In the genomic region with DNA sequence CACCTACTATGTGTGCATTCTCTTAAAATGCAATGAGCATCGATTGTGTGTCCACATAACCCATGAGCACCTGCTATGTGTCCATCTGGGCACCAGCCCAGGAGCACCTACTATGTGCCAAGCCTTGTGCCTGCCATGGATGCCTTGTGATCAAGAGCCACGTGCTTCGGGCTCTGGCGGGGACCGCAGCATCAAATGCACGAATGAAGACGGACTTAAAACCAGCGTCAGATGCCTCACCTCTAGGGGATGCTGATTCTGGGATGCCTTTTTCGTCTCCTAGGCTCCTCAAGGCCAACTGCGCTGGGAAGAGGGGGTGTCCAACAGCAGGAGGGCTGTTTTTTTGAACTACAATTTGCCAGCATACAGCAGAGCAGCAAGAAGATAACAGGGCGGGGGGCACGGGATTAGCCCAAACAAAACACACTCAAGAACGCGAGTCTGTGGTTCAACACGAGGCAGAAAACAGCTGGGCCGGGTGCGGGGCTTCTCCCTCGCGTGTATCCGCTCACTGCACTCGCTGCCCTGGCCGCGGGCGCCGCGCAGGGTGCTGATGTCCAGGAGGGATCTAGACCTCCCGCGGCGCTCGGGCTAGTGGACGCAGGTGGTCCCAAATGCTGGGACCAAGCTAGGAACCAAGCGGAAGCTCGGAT, we compare ENCODE assay signal across 8 cellular contexts. TPM values are rescaled to one million over a fixed set of nuclear protein-coding genes. Genes with fewer than 3 reads are reported as not detected.
DNase-seq lines count a peak whose midpoint lies in the region; ATAC-seq and TF ChIP-seq lines count a peak whose summit lies in the region.

No MANE protein-coding gene starts in this region.

- peaks cover 17% of the 10 kb centered on the region for H3K79me1 ChIP-seq in neuronal stem cell (ENCODE audit: low read depth, low read length)

- H3K4me2 ChIP-seq in neuronal stem cell (ENCODE audit: insufficient read depth, low read length, poor library complexity, severe bottlenecking) = peak overlapping the region; percentile 98

- H2BK5ac ChIP-seq in neuronal stem cell (ENCODE audit: low read length) = peak overlapping the region; percentile 19

- intact Hi-C loops in CD4-positive, alpha-beta T cell (cut with DNase I, micrococcal nuclease) = no loop called here

- no peaks in the 10 kb centered on the region for H3K9me3 Mint-ChIP-seq in CD4-positive, alpha-beta T cell

- H3K36me3 Mint-ChIP-seq in CD4-positive, alpha-beta T cell (ENCODE audit: low read depth) = no peaks in the 10 kb centered on the region

- peak overlapping the region; percentile 2 for H3K4ac ChIP-seq in neuronal stem cell (ENCODE audit: low read length)

- peaks cover 33% of the 10 kb centered on the region for H3K27me3 ChIP-seq in CD4-positive, alpha-beta T cell (ENCODE audit: control insufficient read depth, insufficient read depth, low read length)
- peaks cover 0 to 2% of the 10 kb centered on the region in 2 donors for H3K27me3 ChIP-seq in esophagus (ENCODE audit: control insufficient read depth in 1 of 2, insufficient read depth in 2 of 2, low read length in 2 of 2)
- H3K27me3 ChIP-seq in neuronal stem cell (ENCODE audit: control insufficient read depth in 3 of 3, insufficient read depth in 3 of 3, low read depth in 1 of 3, low read length in 3 of 3) = peaks cover 0 to 19% (median 0%) of the 10 kb centered on the region in 3 experiments

- H3K9ac ChIP-seq in neuronal stem cell (ENCODE audit: low read depth, low read length, poor library complexity) = peak overlapping the region; percentile 92

- WGBS in esophagus, 2 donors = 3 to 4% methylated on average over 32 to 33 of the region's 33 CpGs
- no CpG with 5 or more reads among the region's 33 CpGs for WGBS in neuronal stem cell (ENCODE audit: extremely low coverage in 2 of 2, insufficient read length in 2 of 2, insufficient replicate concordance in 1 of 2), 2 donors

- H2BK120ac ChIP-seq in neuronal stem cell (ENCODE audit: low read depth, low read length) = peak overlapping the region; percentile 88

- CTCF ChIA-PET in CD4-positive, alpha-beta T cell (lab: Charles Lee) = interaction anchor here (0.7 kb wide), 1 partner anchor 61 kb away, joined by 3 read pairs; no protein-coding TSS in a partner anchor

- no peak overlapping the region for H4K8ac ChIP-seq in neuronal stem cell (ENCODE audit: low read depth, low read length)

- ATAC-seq in CD4-positive, alpha-beta T cell (ENCODE audit: poor library complexity) = peak; percentile 37
- ATAC-seq in GM21723 (IDR thresholded peaks at IDR 0.05; ENCODE audit: unreplicated experiment) (no peak), GM21526 (IDR thresholded peaks at IDR 0.05; ENCODE audit: low FRiP score, unreplicated experiment) (no peak)

- no peak overlapping the region for H3K27ac ChIP-seq in CD4-positive, alpha-beta T cell (ENCODE audit: low read depth, low read length)
- peak overlapping the region; percentile 71 for H3K27ac ChIP-seq in VCaP
- peak overlapping the region; percentile 72 to 81 for H3K27ac ChIP-seq in esophagus (ENCODE audit: low read depth in 2 of 2, low read length in 1 of 2)
- no peak overlapping the region for H3K27ac ChIP-seq in neuronal stem cell (replicated peaks; ENCODE audit: low read length)

- H3K18ac ChIP-seq in neuronal stem cell (ENCODE audit: low read length) = peak overlapping the region; percentile 96

- H3K27ac Mint-ChIP-seq in CD4-positive, alpha-beta T cell = no peak overlapping the region

- peak overlapping the region; percentile 48 for H2AK5ac ChIP-seq in neuronal stem cell (ENCODE audit: low read depth, low read length)

- H3K4me1 ChIP-seq in esophagus (ENCODE audit: control insufficient read depth in 2 of 2, insufficient read depth in 2 of 2, low read length in 1 of 2) (peaks cover 3 to 15% of the 10 kb centered on the region in 2 donors), neuronal stem cell (ENCODE audit: control insufficient read depth in 2 of 2, insufficient read depth in 1 of 2, low read depth in 1 of 2, low read length in 2 of 2) (peaks cover 33 to 34% of the 10 kb centered on the region in 2 donors)

- H2AFZ ChIP-seq in neuronal stem cell (ENCODE audit: low read length) = peak overlapping the region; percentile 90

- peaks cover 11% of the 10 kb centered on the region for H3K4me1 Mint-ChIP-seq in CD4-positive, alpha-beta T cell (ENCODE audit: low read depth)

- H3K23ac ChIP-seq in neuronal stem cell (ENCODE audit: low read depth, low read length, poor library complexity) = peak overlapping the region; percentile 29

- no peak for DNase-seq in CD4-positive, alpha-beta T cell
- peak; percentile 66 for DNase-seq in HT-29 (ENCODE audit: low spot score)
- no peak for DNase-seq in neuronal stem cell (ENCODE audit: low spot score)
- no peak for DNase-seq in NCI-H2029 (lab: John Stamatoyannopoulos, UW)

- H4K91ac ChIP-seq in neuronal stem cell (ENCODE audit: low read depth, low read length, poor library complexity) = no peak overlapping the region

- H3K14ac ChIP-seq in neuronal stem cell (ENCODE audit: low read length) = peak overlapping the region; percentile 3

- H3K4me3 ChIP-seq in esophagus (ENCODE audit: low read depth in 1 of 2, low read length in 2 of 2) (peak overlapping the region; percentile 56 to 57), neuronal stem cell (ENCODE audit: low read length in 2 of 2) (peak overlapping the region; percentile 79 to 91)

- H2BK15ac ChIP-seq in neuronal stem cell (ENCODE audit: low read length) = peak overlapping the region; percentile 46

- H2BK12ac ChIP-seq in neuronal stem cell (ENCODE audit: low read length) = no peak overlapping the region

- H3K9me3 ChIP-seq in CD4-positive, alpha-beta T cell (ENCODE audit: control insufficient read depth, low read length) = no peaks in the 10 kb centered on the region
- no peaks in the 10 kb centered on the region for H3K9me3 ChIP-seq in esophagus (ENCODE audit: control insufficient read depth in 2 of 2, insufficient read depth in 1 of 2, low read depth in 1 of 2, low read length in 1 of 2)
- H3K9me3 ChIP-seq in neuronal stem cell (replicated peaks in 1 of 2; ENCODE audit: control insufficient read depth in 2 of 2, insufficient read depth in 1 of 2, low read depth in 1 of 2, low read length in 2 of 2) = peaks cover 0 to 2% of the 10 kb centered on the region in 2 donors

- POLR2A ChIA-PET in CD4-positive, alpha-beta T cell (lab: Charles Lee) = interaction anchor here (0.7 kb wide), 1 partner anchor 13 kb away, joined by 3 read pairs; no protein-coding TSS in a partner anchor

- peak overlapping the region; percentile 99 for H3K4me3 Mint-ChIP-seq in CD4-positive, alpha-beta T cell

- H3K36me3 ChIP-seq in esophagus (ENCODE audit: control insufficient read depth in 2 of 2, insufficient read depth in 2 of 2, low read length in 1 of 2) = no peaks in the 10 kb centered on the region
- no peaks in the 10 kb centered on the region for H3K36me3 ChIP-seq in neuronal stem cell (replicated peaks in 1 of 2; ENCODE audit: control insufficient read depth in 2 of 2, insufficient read depth in 2 of 2, low read length in 2 of 2)

- TF ChIP-seq CTCF in CD4-positive, alpha-beta T cell (IDR thresholded peaks at IDR 0.05) = no peak
- no peak for TF ChIP-seq CTCF in VCaP (conservative IDR thresholded peaks at IDR 0.05)

- H3K27me3 Mint-ChIP-seq in CD4-positive, alpha-beta T cell = peaks cover 17% of the 10 kb centered on the region

RNA-seq across cellular contexts. Expression of a gene that starts 1.2 kb away (rescaled TPM):
- total RNA-seq in CD4-positive, alpha-beta T cell = not detected
- 6.7 and 7.4 TPM in 2 replicates for total RNA-seq in HT-29 (2014; rRNA removed; shearing (Covaris generic))
- polyA plus RNA-seq in esophagus = 1 to 10 TPM; 1.2 to 1.6 TPM
- polyA plus RNA-seq in neuronal stem cell (2013, experiment 1 of 2) = 7.6 TPM
- polyA plus RNA-seq in neuronal stem cell (2013, experiment 2 of 2) = 7.9 TPM

RNA-seq across cellular contexts. Expression of a gene that starts 36.5 kb away (rescaled TPM):
- total RNA-seq in CD4-positive, alpha-beta T cell = 10 to 100 TPM; 24.9 to 26.8 TPM
- 159 and 165 TPM in 2 replicates for total RNA-seq in HT-29 (2014; rRNA removed; shearing (Covaris generic))
- polyA plus RNA-seq in esophagus = 10 to 100 TPM; 48.2 to 86.1 TPM
- polyA plus RNA-seq in neuronal stem cell (2013, experiment 1 of 2) = 76.9 TPM
- polyA plus RNA-seq in neuronal stem cell (2013, experiment 2 of 2) = 74.7 TPM

RNA-seq across cellular contexts. Expression of a gene that starts 41.8 kb away (rescaled TPM):
- 10 to 100 TPM in 1 of 2 experiments, 1 to 10 TPM in 1; 8.6 to 10.8 TPM for total RNA-seq in CD4-positive, alpha-beta T cell
- total RNA-seq in HT-29 (2014; rRNA removed; shearing (Covaris generic)) = 40.7 and 51.7 TPM in 2 replicates
- polyA plus RNA-seq in esophagus = 1 to 10 TPM; 6.2 to 7.8 TPM
- 18.5 TPM for polyA plus RNA-seq in neuronal stem cell (2013, experiment 1 of 2)
- polyA plus RNA-seq in neuronal stem cell (2013, experiment 2 of 2) = 20.5 TPM

RNA-seq across cellular contexts. Expression of a gene that starts 57.0 kb away (rescaled TPM):
- under 1 TPM; 0.70 to 0.77 TPM for total RNA-seq in CD4-positive, alpha-beta T cell
- total RNA-seq in HT-29 (2014; rRNA removed; shearing (Covaris generic)) = 1.8 and 2.2 TPM in 2 replicates
- 10 to 100 TPM; 25.5 to 32.7 TPM for polyA plus RNA-seq in esophagus
- polyA plus RNA-seq in neuronal stem cell (2013, experiment 1 of 2) = 7.8 TPM
- 7.6 TPM for polyA plus RNA-seq in neuronal stem cell (2013, experiment 2 of 2)

Comparison
In these comparisons a context has a peak if more than half of its experiments do, and no peak if none do; other contexts are left out.
1. H3K27ac ChIP-seq: peak in VCaP (single experiment) and esophagus (2 of 2); none in CD4-positive, alpha-beta T cell (single experiment) and neuronal stem cell (single experiment).